ENCODE assay signal across 8 cellular contexts in genomic region chr19:50804420-50805272, GRCh38. TPM values are rescaled to one million over a fixed set of nuclear protein-coding genes. Genes with fewer than 3 reads are reported as not detected.
DNase-seq lines count a peak whose midpoint lies in the region; ATAC-seq lines count a peak whose summit lies in the region.

No MANE protein-coding gene starts in this region.

- H3K9me3 Mint-ChIP-seq in activated T-helper 17 cell treated with anti-CD3 and anti-CD28 coated beads, Interleukin-2, amount 50 U/mL, for 72 hours: no peaks in the 10 kb centered on the region
- peaks cover 0 to 2% (median 0%) of the 10 kb centered on the region in 7 donors for H3K9me3 Mint-ChIP-seq in naive B cell
- H3K9me3 Mint-ChIP-seq in stimulated activated effector memory CD8-positive, alpha-beta T cell treated with anti-CD3 and anti-CD28 coated beads, Interleukin-12 subunit alpha, Interleukin-12 subunit beta, amount 100 ng/mL, for 72 hours: no peaks in the 10 kb centered on the region

- H3K4me3 Mint-ChIP-seq in activated T-helper 17 cell treated with anti-CD3 and anti-CD28 coated beads, Interleukin-2, amount 50 U/mL, for 72 hours: peak overlapping the region; percentile 97
- peak overlapping the region; percentile 92 to 100 (median 98) for H3K4me3 Mint-ChIP-seq in naive B cell
- H3K4me3 Mint-ChIP-seq in stimulated activated effector memory CD8-positive, alpha-beta T cell treated with anti-CD3 and anti-CD28 coated beads, Interleukin-12 subunit alpha, Interleukin-12 subunit beta, amount 100 ng/mL, for 72 hours: peak overlapping the region; percentile 99

- ATAC-seq in activated T-helper 17 cell treated with anti-CD3 and anti-CD28 coated beads, Interleukin-2, amount 50 U/mL, for 72 hours (replicated peaks): peak; percentile 99
- peak; percentile 94 to 96 for ATAC-seq in naive B cell (ENCODE audit: low read depth in 2 of 2)
- ATAC-seq in stimulated activated effector memory CD8-positive, alpha-beta T cell treated with anti-CD3 and anti-CD28 coated beads, Interleukin-12 subunit alpha, Interleukin-12 subunit beta, amount 100 ng/mL, for 72 hours: peak; percentile 97

- peaks cover 7% of the 10 kb centered on the region for H3K4me1 Mint-ChIP-seq in activated T-helper 17 cell treated with anti-CD3 and anti-CD28 coated beads, Interleukin-2, amount 50 U/mL, for 72 hours
- H3K4me1 Mint-ChIP-seq in naive B cell: peaks cover 37 to 44% (median 41%) of the 10 kb centered on the region in 3 donors
- peaks cover 51% of the 10 kb centered on the region for H3K4me1 Mint-ChIP-seq in stimulated activated effector memory CD8-positive, alpha-beta T cell treated with anti-CD3 and anti-CD28 coated beads, Interleukin-12 subunit alpha, Interleukin-12 subunit beta, amount 100 ng/mL, for 72 hours

- H3K36me3 Mint-ChIP-seq in activated T-helper 17 cell treated with anti-CD3 and anti-CD28 coated beads, Interleukin-2, amount 50 U/mL, for 72 hours (ENCODE audit: low read depth): peaks cover 54% of the 10 kb centered on the region
- H3K36me3 Mint-ChIP-seq in naive B cell: peaks cover 0 to 6% of the 10 kb centered on the region in 2 donors
- H3K36me3 Mint-ChIP-seq in stimulated activated effector memory CD8-positive, alpha-beta T cell treated with anti-CD3 and anti-CD28 coated beads, Interleukin-12 subunit alpha, Interleukin-12 subunit beta, amount 100 ng/mL, for 72 hours: peaks cover 54% of the 10 kb centered on the region

- H3K27ac Mint-ChIP-seq in activated T-helper 17 cell treated with anti-CD3 and anti-CD28 coated beads, Interleukin-2, amount 50 U/mL, for 72 hours: peak overlapping the region; percentile 99
- H3K27ac Mint-ChIP-seq in naive B cell: peak overlapping the region; percentile 98 to 100 (median 100)
- peak overlapping the region; percentile 100 for H3K27ac Mint-ChIP-seq in stimulated activated effector memory CD8-positive, alpha-beta T cell treated with anti-CD3 and anti-CD28 coated beads, Interleukin-12 subunit alpha, Interleukin-12 subunit beta, amount 100 ng/mL, for 72 hours

- peak; percentile 99 for DNase-seq in Daoy (ENCODE audit: low read depth)
- DNase-seq in GOT3 (lab: John Stamatoyannopoulos, UW): peak; percentile 95
- peak; percentile 98 for DNase-seq in LHCN-M2 (ENCODE audit: low read depth)
- DNase-seq in RPMI7951 (ENCODE audit: low read depth): peak; percentile 99
- peak; percentile 99 for DNase-seq in fibroblast of gingiva (ENCODE audit: low read depth)
- DNase-seq in naive B cell: peak; percentile 98
- DNase-seq in stimulated activated effector memory CD8-positive, alpha-beta T cell treated with anti-CD3 and anti-CD28 coated beads, Interleukin-12 subunit alpha, Interleukin-12 subunit beta, amount 100 ng/mL, for 72 hours (ENCODE audit: low spot score in 2 of 2): peak; percentile 87 to 98

- no peaks in the 10 kb centered on the region for H3K27me3 Mint-ChIP-seq in activated T-helper 17 cell treated with anti-CD3 and anti-CD28 coated beads, Interleukin-2, amount 50 U/mL, for 72 hours
- H3K27me3 Mint-ChIP-seq in naive B cell: no peaks in the 10 kb centered on the region

RNA-seq across cellular contexts. Expression of gene ACP4, which starts 14.4 kb away (rescaled TPM):
- not detected in 2 replicates for total RNA-seq in Daoy (2014; rRNA removed; shearing (Covaris generic))
- total RNA-seq in LHCN-M2 (2014; rRNA removed): not detected in 2 replicates
- polyA plus RNA-seq in LHCN-M2 (2012): not detected
- total RNA-seq in RPMI7951 (2014; rRNA removed; shearing (Covaris generic)): not detected in 2 replicates
- total RNA-seq in activated T-helper 17 cell treated with anti-CD3 and anti-CD28 coated beads, Interleukin-2, amount 50 U/mL, for 72 hours: not detected
- polyA plus RNA-seq in naive B cell (ENCODE audit: low read depth in 6 of 6): not detected

RNA-seq across cellular contexts. Expression of gene KLK1, which starts 18.9 kb away (rescaled TPM):
- not detected in 2 replicates for total RNA-seq in Daoy (2014; rRNA removed; shearing (Covaris generic))
- total RNA-seq in LHCN-M2 (2014; rRNA removed): not detected in 2 replicates
- polyA plus RNA-seq in LHCN-M2 (2012): 0.07 TPM
- total RNA-seq in RPMI7951 (2014; rRNA removed; shearing (Covaris generic)): not detected in 2 replicates
- total RNA-seq in activated T-helper 17 cell treated with anti-CD3 and anti-CD28 coated beads, Interleukin-2, amount 50 U/mL, for 72 hours: 1 to 10 TPM in 1 of 2 donors, under 1 TPM in 1; 0.39 to 2.0 TPM
- polyA plus RNA-seq in naive B cell (ENCODE audit: low read depth in 6 of 6): 1 to 10 TPM; 1.2 to 6.7 (median 2.0) TPM

RNA-seq across cellular contexts. Expression of gene KLK15, which starts 28.7 kb away (rescaled TPM):
- 1.0 TPM in 1 of 2 replicates, not detected in the other for total RNA-seq in Daoy (2014; rRNA removed; shearing (Covaris generic))
- total RNA-seq in LHCN-M2 (2014; rRNA removed): not detected in 2 replicates
- polyA plus RNA-seq in LHCN-M2 (2012): not detected
- total RNA-seq in RPMI7951 (2014; rRNA removed; shearing (Covaris generic)): not detected in 2 replicates
- not detected for total RNA-seq in activated T-helper 17 cell treated with anti-CD3 and anti-CD28 coated beads, Interleukin-2, amount 50 U/mL, for 72 hours
- not detected for polyA plus RNA-seq in naive B cell (ENCODE audit: low read depth in 6 of 6)

RNA-seq across cellular contexts. Expression of gene GPR32, which starts 34.4 kb away (rescaled TPM):
- total RNA-seq in Daoy (2014; rRNA removed; shearing (Covaris generic)): not detected in 2 replicates
- not detected in 2 replicates for total RNA-seq in LHCN-M2 (2014; rRNA removed)
- not detected for polyA plus RNA-seq in LHCN-M2 (2012)
- total RNA-seq in RPMI7951 (2014; rRNA removed; shearing (Covaris generic)): not detected in 2 replicates
- total RNA-seq in activated T-helper 17 cell treated with anti-CD3 and anti-CD28 coated beads, Interleukin-2, amount 50 U/mL, for 72 hours: not detected
- not detected for polyA plus RNA-seq in naive B cell (ENCODE audit: low read depth in 6 of 6)

RNA-seq across cellular contexts. Expression of gene KLK3, which starts 50.1 kb away (rescaled TPM):
- total RNA-seq in Daoy (2014; rRNA removed; shearing (Covaris generic)): not detected in 2 replicates
- total RNA-seq in LHCN-M2 (2014; rRNA removed): not detected in 2 replicates
- not detected for polyA plus RNA-seq in LHCN-M2 (2012)
- total RNA-seq in RPMI7951 (2014; rRNA removed; shearing (Covaris generic)): not detected in 2 replicates
- not detected for total RNA-seq in activated T-helper 17 cell treated with anti-CD3 and anti-CD28 coated beads, Interleukin-2, amount 50 U/mL, for 72 hours
- not detected for polyA plus RNA-seq in naive B cell (ENCODE audit: low read depth in 6 of 6)

Comparison
In these comparisons a context has a peak if more than half of its experiments do, and no peak if none do; other contexts are left out.
1. Peak in every context shown above with its lines: DNase-seq and ATAC-seq.